ENCODE assay signal across 16 cellular contexts in the genomic region with DNA sequence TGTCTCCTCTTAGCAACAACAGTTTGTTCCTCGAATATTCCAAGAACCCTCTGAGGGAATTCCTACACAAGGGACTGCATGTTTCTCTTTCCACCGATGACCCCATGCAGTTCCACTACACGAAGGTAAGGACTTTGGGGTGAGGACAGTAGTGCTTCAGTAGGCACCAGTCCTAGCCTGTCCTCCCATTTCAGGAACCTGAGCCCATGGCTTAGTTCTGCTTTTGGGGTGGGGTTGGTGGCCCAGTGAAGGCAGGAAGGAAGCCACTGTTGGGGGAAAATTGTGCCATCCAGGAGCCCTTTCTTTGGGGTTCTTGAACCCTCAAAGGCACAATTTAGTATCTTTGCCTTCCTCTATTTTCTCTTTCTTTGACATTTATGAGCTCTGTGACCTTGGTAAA. TPM values are rescaled to one million over a fixed set of nuclear protein-coding genes. Genes with fewer than 3 reads are reported as not detected.
DNase-seq lines count a peak whose midpoint lies in the region; ATAC-seq and TF ChIP-seq lines count a peak whose summit lies in the region.
"Had no signal": no experiment of that assay in that cellular context is flagged by ENCODE, and none has a peak within 500 bp of the region (broad histone marks: within the 10 kb centered on the region; RNA-seq: fewer than 3 reads in every experiment).

No MANE protein-coding gene starts in this region.

- ATAC-seq in T-helper 17 cell = peak; percentile 47
- no peak for ATAC-seq in lung (ENCODE audit: insufficient read depth, low FRiP score)
- ATAC-seq in HG03571 (IDR thresholded peaks at IDR 0.05; ENCODE audit: unreplicated experiment) = no peak
- ATAC-seq: left colon had no signal

- H3K4me1 ChIP-seq in lung (ENCODE audit: control insufficient read depth in 2 of 2, insufficient read depth in 2 of 2, low read length in 2 of 2) = no peaks in the 10 kb centered on the region
- H3K4me1 ChIP-seq: BE2C, prostate gland, thyroid gland had no signal

- no peak overlapping the region for H3K4me3 ChIP-seq in lung
- H3K4me3 ChIP-seq: hepatocyte, prostate gland, thyroid gland had no signal

- no peak overlapping the region for H3K4me3 Mint-ChIP-seq in T-helper 17 cell
- H3K4me3 Mint-ChIP-seq: brain, natural killer cell had no signal

- DNase-seq in Ammon's horn (ENCODE audit: low spot score) (peak; percentile 49), GM03348 (ENCODE audit: low spot score) (peak; percentile 0), T-helper 17 cell (no peak), lung (ENCODE audit: low spot score) (peak; percentile 40), kidney tubule cell (ENCODE audit: low spot score) (no peak), activated gamma-delta T cell (lab: John Stamatoyannopoulos, UW) (no peak), NK-92 (lab: John Stamatoyannopoulos, UW; ENCODE audit: unreplicated experiment) (no peak)
- DNase-seq: BE2C, left colon, natural killer cell, thyroid gland had no signal

- peaks cover 3% of the 10 kb centered on the region for H3K36me3 Mint-ChIP-seq in T-helper 17 cell (ENCODE audit: low read depth)
- H3K36me3 Mint-ChIP-seq: brain, natural killer cell had no signal

- H3K27me3 Mint-ChIP-seq in T-helper 17 cell = no peaks in the 10 kb centered on the region

- peaks cover 0 to 29% of the 10 kb centered on the region in 2 donors for H3K36me3 ChIP-seq in lung (ENCODE audit: control insufficient read depth in 2 of 2, insufficient read depth in 2 of 2, low read length in 2 of 2)
- H3K36me3 ChIP-seq: BE2C, thyroid gland had no signal

- H3K27ac ChIP-seq in lung (ENCODE audit: low read depth in 1 of 2, low read length in 1 of 2) = peak overlapping the region in 1 of 2 donors; percentile 66
- H3K27ac ChIP-seq: hepatocyte, prostate gland, thyroid gland, VCaP had no signal

- H3K4me1 Mint-ChIP-seq in T-helper 17 cell = no peaks in the 10 kb centered on the region
- H3K4me1 Mint-ChIP-seq: brain, natural killer cell had no signal

- H3K27me3 ChIP-seq in lung (ENCODE audit: control insufficient read depth, insufficient read depth) = no peaks in the 10 kb centered on the region
- H3K27me3 ChIP-seq: BE2C, hepatocyte, thyroid gland had no signal

- peak overlapping the region; percentile 74 for H3K27ac Mint-ChIP-seq in T-helper 17 cell
- H3K27ac Mint-ChIP-seq: brain, natural killer cell had no signal

- 61 to 78% methylated on average over 3 of the region's 3 CpGs for WGBS in lung, 2 donors

- TF ChIP-seq CTCF in lung (IDR thresholded peaks at IDR 0.05; ENCODE audit: control extremely low read depth, extremely low read depth) = no peak

- H3K9me3 ChIP-seq in T-helper 17 cell (ENCODE audit: control insufficient read depth, low read length, poor library complexity, severe bottlenecking) (no peaks in the 10 kb centered on the region), lung (ENCODE audit: control insufficient read depth in 2 of 2, insufficient read depth in 1 of 2, low read length in 1 of 2) (no peaks in the 10 kb centered on the region)
- H3K9me3 ChIP-seq: BE2C, prostate gland, thyroid gland had no signal

RNA-seq across cellular contexts. Expression of gene RNF141, which starts 38.2 kb away (rescaled TPM):
- total RNA-seq in T-helper 17 cell (10 to 100 TPM; 12.8 to 13.6 TPM), lung (10 to 100 TPM; 45.5 to 63.8 TPM)
- 10 to 100 TPM; 14.8 to 21.2 TPM for polyA plus RNA-seq in lung

RNA-seq across cellular contexts. Expression of gene AMPD3, which starts 47.7 kb away (rescaled TPM):
- total RNA-seq in T-helper 17 cell (10 to 100 TPM; 16.8 to 20.2 TPM), lung (10 to 100 TPM; 20.8 to 27.6 TPM)
- polyA plus RNA-seq in lung = 10 to 100 TPM in 1 of 2 donors, 1 to 10 TPM in 1; 3.8 to 29.0 TPM

Comparison
In these comparisons a context has a peak if more than half of its experiments do, and no peak if none do; other contexts are left out.
1. DNase-seq: peak in Ammon's horn (single experiment), GM03348 (single experiment) and lung (single experiment); none in T-helper 17 cell (0 of 3), kidney tubule cell (single experiment), activated gamma-delta T cell (single experiment) and NK-92 (single experiment).